9 cellular contexts compared by ENCODE assay signal in genomic region chr22:41925783-41926460, GRCh38. TPM values are rescaled to one million over a fixed set of nuclear protein-coding genes. Genes with fewer than 3 reads are reported as not detected.
DNase-seq lines count a peak whose midpoint lies in the region; ATAC-seq and TF ChIP-seq lines count a peak whose summit lies in the region.
"Had no signal": no experiment of that assay in that cellular context is flagged by ENCODE, and none has a peak within 500 bp of the region (broad histone marks: within the 10 kb centered on the region; RNA-seq: fewer than 3 reads in every experiment).

No MANE protein-coding gene starts in this region.

- no peaks in the 10 kb centered on the region for H3K9me3 Mint-ChIP-seq in activated T-helper 17 cell treated with anti-CD3 and anti-CD28 coated beads, Interleukin-2, amount 50 U/mL, for 72 hours
- peaks cover 4% of the 10 kb centered on the region for H3K9me3 Mint-ChIP-seq in glutamatergic neuron (ENCODE audit: unreplicated experiment)

- DNase-seq in EH (ENCODE audit: low read depth) (peak; percentile 47), OCI-LY7 (ENCODE audit: low spot score) (peak; percentile 78), glutamatergic neuron (peak; percentile 81), gastrocnemius medialis (peak; percentile 52 to 70), HCEC 1CT (no peak), NCI-H524 treated with DMSO at 0.1 percent for 48 hours (lab: John Stamatoyannopoulos, UW) (no peak)

- peaks cover 4% of the 10 kb centered on the region; the same call in 1 of the 2 replicates for H3K79me2 ChIP-seq in OCI-LY7 (ENCODE audit: insufficient read depth, low read depth, low read length)

- CTCF ChIA-PET in OCI-LY7 (lab: Charles Lee; ENCODE audit: unreplicated experiment) = interaction anchor here (0.6 to 1.9 kb wide), 7 partner anchors 10 to 260 kb away, joined by 3 to 5 read pairs (median 3); partner anchors contain the start of gene CENPM

- no peaks in the 10 kb centered on the region for H3K9me3 ChIP-seq in OCI-LY7 (ENCODE audit: low read length)
- no peaks in the 10 kb centered on the region for H3K9me3 ChIP-seq in gastrocnemius medialis

- intact Hi-C loops in OCI-LY7 (cut with micrococcal nuclease; ENCODE audit: unreplicated experiment) = loop anchor here (1.0 to 5.0 kb wide), 2 partner anchors 10 to 104 kb away; no protein-coding TSS in a partner anchor
- intact Hi-C loops in gastrocnemius medialis (cut with DNase I; ENCODE audit: low total_unique reads) = no loop called here

- no TSS peak for BruUV-seq in OCI-LY7 (replicated peaks; lab: Mats Ljungman, UMichigan)

- no peak for TF ChIP-seq POLR2A in gastrocnemius medialis (IDR thresholded peaks at IDR 0.05)

- H3K4me1 ChIP-seq in OCI-LY7 (ENCODE audit: insufficient read depth, low read length, poor library complexity, severe bottlenecking) (peaks cover 95% of the 10 kb centered on the region), gastrocnemius medialis (no peaks in the 10 kb centered on the region)

- H3K27ac Mint-ChIP-seq in activated T-helper 17 cell treated with anti-CD3 and anti-CD28 coated beads, Interleukin-2, amount 50 U/mL, for 72 hours = peak overlapping the region; percentile 78
- no peak overlapping the region for H3K27ac Mint-ChIP-seq in glutamatergic neuron (ENCODE audit: unreplicated experiment)

- H3K27ac ChIP-seq in OCI-LY7 (ENCODE audit: low read depth, low read length, poor library complexity, severe bottlenecking) = peak overlapping the region; percentile 76
- H3K27ac ChIP-seq in gastrocnemius medialis = no peak overlapping the region
- H3K27ac ChIP-seq: epithelial cell of prostate had no signal

- H3K9me2 ChIP-seq in OCI-LY7 (ENCODE audit: insufficient read depth, low read length) = no peaks in the 10 kb centered on the region

- H3K27me3 Mint-ChIP-seq in activated T-helper 17 cell treated with anti-CD3 and anti-CD28 coated beads, Interleukin-2, amount 50 U/mL, for 72 hours = no peaks in the 10 kb centered on the region
- peaks cover 17% of the 10 kb centered on the region for H3K27me3 Mint-ChIP-seq in glutamatergic neuron (ENCODE audit: unreplicated experiment)

- H3K4me2 ChIP-seq in OCI-LY7 (ENCODE audit: low read length) = peak overlapping the region; percentile 78

- peaks cover 0 to 7% (median 0%) of the 10 kb centered on the region in 3 donors for H3K27me3 ChIP-seq in gastrocnemius medialis

- H2AFZ ChIP-seq in OCI-LY7 (ENCODE audit: low read length) = no peak overlapping the region

- H3K4me1 Mint-ChIP-seq in activated T-helper 17 cell treated with anti-CD3 and anti-CD28 coated beads, Interleukin-2, amount 50 U/mL, for 72 hours = peaks cover 5% of the 10 kb centered on the region
- peaks cover 6% of the 10 kb centered on the region for H3K4me1 Mint-ChIP-seq in glutamatergic neuron (ENCODE audit: low read depth, unreplicated experiment)

- H3K4me3 ChIP-seq in OCI-LY7 (ENCODE audit: low read depth, low read length, poor library complexity, severe bottlenecking) (peak overlapping the region; percentile 68), gastrocnemius medialis (peak overlapping the region; percentile 46 to 62 (median 54))

- no peaks in the 10 kb centered on the region for H4K20me1 ChIP-seq in OCI-LY7 (ENCODE audit: insufficient read depth, low read length)

- H3K36me3 ChIP-seq in OCI-LY7 (ENCODE audit: insufficient read depth, low read length) (peaks cover 17% of the 10 kb centered on the region; the same call in 1 of the 2 replicates), gastrocnemius medialis (no peaks in the 10 kb centered on the region)

- TF ChIP-seq CTCF in OCI-LY7 (conservative IDR thresholded peaks at IDR 0.05; ENCODE audit: low read length) (peak; percentile 82), glutamatergic neuron (IDR thresholded peaks at IDR 0.05; ENCODE audit: partially characterized antibody, unreplicated experiment) (peak; percentile 73), gastrocnemius medialis (IDR thresholded peaks at IDR 0.05 in 4 of 5, conservative IDR thresholded peaks at IDR 0.05 in 1 of 5) (peak; percentile 63 to 92 (median 78))

- ATAC-seq in HG02571 (IDR thresholded peaks at IDR 0.05; ENCODE audit: unreplicated experiment) (peak; percentile 38), gastrocnemius medialis (peak; percentile 78 to 84)
- peak; percentile 80 for ATAC-seq in activated T-helper 17 cell treated with anti-CD3 and anti-CD28 coated beads, Interleukin-2, amount 50 U/mL, for 72 hours (replicated peaks)

- in situ Hi-C loops in gastrocnemius medialis (cut with MboI; ENCODE audit: low sequenced_read_pairs in 4 of 4) = no loop called here

- peak overlapping the region; percentile 68 for H3K4me3 Mint-ChIP-seq in activated T-helper 17 cell treated with anti-CD3 and anti-CD28 coated beads, Interleukin-2, amount 50 U/mL, for 72 hours
- no peak overlapping the region for H3K4me3 Mint-ChIP-seq in glutamatergic neuron (ENCODE audit: unreplicated experiment)

- peaks cover 5% of the 10 kb centered on the region for H3K36me3 Mint-ChIP-seq in activated T-helper 17 cell treated with anti-CD3 and anti-CD28 coated beads, Interleukin-2, amount 50 U/mL, for 72 hours (ENCODE audit: low read depth)
- H3K36me3 Mint-ChIP-seq in glutamatergic neuron (ENCODE audit: unreplicated experiment) = no peaks in the 10 kb centered on the region

- POLR2A ChIA-PET in OCI-LY7 (lab: Charles Lee) = interaction anchor here (0.9 to 2.1 kb wide), 7 partner anchors 11 to 519 kb away, joined by 3 to 9 read pairs (median 4); partner anchors contain the start of genes CCDC134 and CENPM

RNA-seq across cellular contexts. Expression of gene TNFRSF13C, which starts 0.7 kb away (rescaled TPM):
- total RNA-seq in OCI-LY7 (2014; rRNA removed; shearing (Covaris generic)) = 10.9 and 21.3 TPM in 2 replicates
- total RNA-seq in OCI-LY7 (2022) = 65.0 and 67.8 TPM in 2 replicates
- 1 to 10 TPM; 2.7 to 7.7 TPM for total RNA-seq in activated T-helper 17 cell treated with anti-CD3 and anti-CD28 coated beads, Interleukin-2, amount 50 U/mL, for 72 hours
- 0.37 TPM for total RNA-seq in glutamatergic neuron (ENCODE audit: unreplicated experiment)
- not detected for total RNA-seq in gastrocnemius medialis

RNA-seq across cellular contexts. Expression of gene SHISA8, which starts 11.0 kb away (rescaled TPM):
- total RNA-seq in OCI-LY7 (2014; rRNA removed; shearing (Covaris generic)) = not detected in 2 replicates
- 0.61 and 0.74 TPM in 2 replicates for total RNA-seq in OCI-LY7 (2022)
- total RNA-seq in activated T-helper 17 cell treated with anti-CD3 and anti-CD28 coated beads, Interleukin-2, amount 50 U/mL, for 72 hours = 1 to 10 TPM in 1 of 2 donors, not detected in 1; 2.8 TPM
- total RNA-seq in glutamatergic neuron (ENCODE audit: unreplicated experiment) = not detected
- not detected for total RNA-seq in gastrocnemius medialis

RNA-seq across cellular contexts. Expression of gene CENPM, which starts 21.0 kb away (rescaled TPM):
- total RNA-seq in OCI-LY7 (2014; rRNA removed; shearing (Covaris generic)) = 347 and 354 TPM in 2 replicates
- total RNA-seq in OCI-LY7 (2022) (189 and 217 TPM in 2 replicates), glutamatergic neuron (ENCODE audit: unreplicated experiment) (3.4 TPM), gastrocnemius medialis (1 to 10 TPM in 2 of 4 donors, not detected in 2; 1.5 to 5.1 TPM)
- 10 to 100 TPM; 62.3 to 90.5 TPM for total RNA-seq in activated T-helper 17 cell treated with anti-CD3 and anti-CD28 coated beads, Interleukin-2, amount 50 U/mL, for 72 hours

RNA-seq across cellular contexts. Expression of gene SEPTIN3, which starts 43.3 kb away (rescaled TPM):
- total RNA-seq in OCI-LY7 (2014; rRNA removed; shearing (Covaris generic)) = 0.46 and 1.1 TPM in 2 replicates
- total RNA-seq in OCI-LY7 (2022) (1.9 and 2.1 TPM in 2 replicates), glutamatergic neuron (ENCODE audit: unreplicated experiment) (216 TPM), gastrocnemius medialis (under 1 TPM in 1 of 4 donors, not detected in 3; 0.18 TPM)
- 1 to 10 TPM; 2.1 to 4.1 TPM for total RNA-seq in activated T-helper 17 cell treated with anti-CD3 and anti-CD28 coated beads, Interleukin-2, amount 50 U/mL, for 72 hours

Comparison
In these comparisons a context has a peak if more than half of its experiments do, and no peak if none do; other contexts are left out.
1. DNase-seq: peak in EH (single experiment), OCI-LY7 (single experiment), glutamatergic neuron (single experiment) and gastrocnemius medialis (2 of 2); none in HCEC 1CT (single experiment) and NCI-H524 treated with DMSO at 0.1 percent for 48 hours (single experiment).
2. RNA of gene CENPM, which starts 21.0 kb away (total RNA-seq): 189 to 354 TPM in OCI-LY7 and 62.3 to 90.5 TPM in activated T-helper 17 cell treated with anti-CD3 and anti-CD28 coated beads, Interleukin-2, amount 50 U/mL, for 72 hours; 3.4 TPM in glutamatergic neuron (single experiment) and 1.5 to 5.1 TPM in gastrocnemius medialis; every median in the first group is over 10 times any median in the second.
3. Peak in every context shown above with its lines, with median percentiles within 50 percentile points of each other: ATAC-seq and CTCF ChIP-seq.